8 cellular contexts compared by ENCODE assay signal in genomic region chr19:12867120-12868099, GRCh38.
DNase-seq lines count a peak whose midpoint lies in the region; ATAC-seq lines count a peak whose summit lies in the region.

No MANE protein-coding gene starts in this region.

- ATAC-seq in GM19438 (IDR thresholded peaks at IDR 0.05; ENCODE audit: low read depth, unreplicated experiment) (peak; percentile 76), HG02981 (IDR thresholded peaks at IDR 0.05; ENCODE audit: unreplicated experiment) (no peak)

- in situ Hi-C loops in ACHN (cut with HindIII; ENCODE audit: low pct_ligation_motif_present, low pct_unique_long_range_greater_than_20kb, low sequenced_read_pairs) = no loop called here

- DNase-seq in ACHN (peak; percentile 23), T follicular helper cell (ENCODE audit: low read depth) (peak; percentile 30), astrocyte of the hippocampus (ENCODE audit: low read depth, low spot score) (peak; percentile 83), iPS-NIHi11 (ENCODE audit: low spot score) (peak; percentile 96), NCI-H146 treated with DMSO at 0.1 percent for 48 hours (lab: John Stamatoyannopoulos, UW; ENCODE audit: unreplicated experiment) (no peak)
- peak in 3 of 4 experiments; percentile 51 to 61 (median 52) for DNase-seq in stimulated activated CD4-positive, alpha-beta T cell treated with anti-CD3 and anti-CD28 coated beads, Interleukin-1b, Interleukin-23, amount 100 ng/mL, for 24 hours (ENCODE audit: low read depth in 4 of 4, low spot score in 1 of 4)
